In the genomic region with DNA sequence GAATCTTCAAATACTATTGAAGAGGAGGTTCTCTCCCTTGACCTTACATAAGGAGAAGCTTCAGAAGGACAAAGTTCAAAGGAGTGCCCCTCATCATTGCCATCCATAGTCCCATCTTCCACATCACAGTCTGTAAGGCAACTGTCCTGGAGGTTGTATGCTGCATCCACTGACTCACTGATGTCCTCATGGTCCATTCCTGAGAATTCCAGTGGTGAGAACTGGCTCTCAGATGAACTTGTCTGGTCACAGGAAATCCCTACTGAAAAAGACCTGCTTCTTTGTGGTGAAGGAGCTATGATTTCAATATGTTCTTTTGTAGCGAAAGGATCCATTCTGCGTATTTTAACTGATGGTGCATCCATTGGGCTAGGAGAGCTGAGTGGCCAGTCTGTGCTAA, we compare ENCODE assay signal across 1 cellular context.
TF ChIP-seq lines count a peak whose summit lies in the region.

No MANE protein-coding gene starts in this region.

TF ChIP-seq in IMR-90, 13 proteins besides CTCF, POLR2A, EP300 and RAD21:
- TF ChIP-seq CEBPB (IDR thresholded peaks at IDR 0.05; ENCODE audit: low read depth, low read length) = no peak
- TF ChIP-seq MAFK (IDR thresholded peaks at IDR 0.05; ENCODE audit: low read depth, low read length) = no peak
- TF ChIP-seq SMC3 (IDR thresholded peaks at IDR 0.05; ENCODE audit: low read depth, low read length) = no peak
- TF ChIP-seq RFX5 (IDR thresholded peaks at IDR 0.05; ENCODE audit: low read depth, low read length) = no peak
- no peak for TF ChIP-seq MXI1 (IDR thresholded peaks at IDR 0.05; ENCODE audit: borderline replicate concordance, low read depth, low read length)
- no peak for TF ChIP-seq CHD1 (IDR thresholded peaks at IDR 0.05; ENCODE audit: low read depth, low read length)
- no peak for TF ChIP-seq MAZ (IDR thresholded peaks at IDR 0.05; ENCODE audit: borderline replicate concordance, low read depth, low read length)
- TF ChIP-seq ELK1 (IDR thresholded peaks at IDR 0.05; ENCODE audit: borderline replicate concordance, low read depth, low read length) = no peak
- no peak for TF ChIP-seq BHLHE40 (IDR thresholded peaks at IDR 0.05; ENCODE audit: low read depth, low read length)
